Comparison of ENCODE assay signal across 13 cellular contexts in genomic region chr2:144629937-144630336, GRCh38.
"Had no signal": no experiment of that assay in that cellular context is flagged by ENCODE, and none has a peak within 500 bp of the region (broad histone marks: within the 10 kb centered on the region; RNA-seq: fewer than 3 reads in every experiment).

No MANE protein-coding gene starts in this region.

- H3K4me3 ChIP-seq: coronary artery, esophagus squamous epithelium, upper lobe of left lung had no signal

- ATAC-seq: stimulated activated naive CD8-positive, alpha-beta T cell treated with anti-CD3 and anti-CD28 coated beads, Interleukin-15, Interleukin-2, amounts not matched to agents 100 U/mL and 50 U/mL, for 24 hours had no signal

- DNase-seq: activated CD4-positive, alpha-beta T cell treated with anti-CD3 and anti-CD28 coated beads, Interleukin-2, amount 50 U/mL, for 1 hour; activated CD8-positive, alpha-beta memory T cell treated with anti-CD3 and anti-CD28 coated beads for 24 hours; activated gamma-delta T cell treated with Interleukin-2 at 50 U/mL for 16 hours; amygdala; central memory CD4-positive, alpha-beta T cell; esophagus squamous epithelium; islet precursor cell; mesenchymal stem cell; retina; small intestine; stimulated activated naive CD8-positive, alpha-beta T cell treated with anti-CD3 and anti-CD28 coated beads, Interleukin-15, Interleukin-2, amounts not matched to agents 100 U/mL and 50 U/mL, for 24 hours; upper lobe of left lung had no signal
